Comparison of ENCODE assay signal across 8 cellular contexts in genomic region chr5:174751154-174751990, GRCh38. TPM values are rescaled to one million over a fixed set of nuclear protein-coding genes. Genes with fewer than 3 reads are reported as not detected.
A peak's percentile ranks its signal among the peaks of the same experiment; 100 is the strongest.
DNase-seq lines count a peak whose midpoint lies in the region; ATAC-seq and TF ChIP-seq lines count a peak whose summit lies in the region.

No MANE protein-coding gene starts in this region.

- peak overlapping the region; percentile 82 for H2AFZ ChIP-seq in neuronal stem cell (ENCODE audit: low read length)

- H2BK15ac ChIP-seq in neuronal stem cell (ENCODE audit: low read length), result peak overlapping the region; percentile 24

- no peak overlapping the region for H3K14ac ChIP-seq in neuronal stem cell (ENCODE audit: low read length)

- ATAC-seq in HG02970 (IDR thresholded peaks at IDR 0.05; ENCODE audit: low FRiP score, unreplicated experiment), result no peak
- ATAC-seq in HG02678 (IDR thresholded peaks at IDR 0.05; ENCODE audit: unreplicated experiment), result no peak
- no peak for ATAC-seq in natural killer cell treated with Interleukin-12 subunit alpha and Interleukin-12 subunit beta and Interleukin-15 and Interleukin-18, amount 100 ng/mL, for 72 hours

- H3K9me3 ChIP-seq in neuronal stem cell (replicated peaks in 1 of 2; ENCODE audit: control insufficient read depth in 2 of 2, insufficient read depth in 1 of 2, low read depth in 1 of 2, low read length in 2 of 2), result no peaks in the 10 kb centered on the region

- no peaks in the 10 kb centered on the region for H3K4me1 Mint-ChIP-seq in natural killer cell treated with Interleukin-12 subunit alpha and Interleukin-12 subunit beta and Interleukin-15 and Interleukin-18, amount 100 ng/mL, for 72 hours (ENCODE audit: low read depth in 2 of 2)

- no peak overlapping the region for H2BK12ac ChIP-seq in neuronal stem cell (ENCODE audit: low read length)

- H3K4ac ChIP-seq in neuronal stem cell (ENCODE audit: low read length), result no peak overlapping the region

- no peak overlapping the region for H4K8ac ChIP-seq in neuronal stem cell (ENCODE audit: low read depth, low read length)

- H3K9ac ChIP-seq in neuronal stem cell (ENCODE audit: low read depth, low read length, poor library complexity), result peak overlapping the region; percentile 61

- no peak overlapping the region for H2AK5ac ChIP-seq in neuronal stem cell (ENCODE audit: low read depth, low read length)

- TF ChIP-seq CTCF in epithelial cell of proximal tubule (conservative IDR thresholded peaks at IDR 0.05; ENCODE audit: low read depth, low read length), result no peak

- H3K36me3 Mint-ChIP-seq in natural killer cell treated with Interleukin-12 subunit alpha and Interleukin-12 subunit beta and Interleukin-15 and Interleukin-18, amount 100 ng/mL, for 72 hours, result no peaks in the 10 kb centered on the region

- no peak overlapping the region for H3K23ac ChIP-seq in neuronal stem cell (ENCODE audit: low read depth, low read length, poor library complexity)

- H3K4me1 ChIP-seq in neuronal stem cell (ENCODE audit: control insufficient read depth in 2 of 2, insufficient read depth in 1 of 2, low read depth in 1 of 2, low read length in 2 of 2), result no peaks in the 10 kb centered on the region

- no peak overlapping the region for H3K4me3 Mint-ChIP-seq in natural killer cell treated with Interleukin-12 subunit alpha and Interleukin-12 subunit beta and Interleukin-15 and Interleukin-18, amount 100 ng/mL, for 72 hours

- H3K4me3 ChIP-seq in epithelial cell of proximal tubule (ENCODE audit: low read depth, low read length) (peak overlapping the region; percentile 45), neuronal stem cell (ENCODE audit: low read length in 2 of 2) (peak overlapping the region; percentile 20 to 71)

- H2BK120ac ChIP-seq in neuronal stem cell (ENCODE audit: low read depth, low read length), result no peak overlapping the region

- peak overlapping the region; percentile 86 for H3K18ac ChIP-seq in neuronal stem cell (ENCODE audit: low read length)

- H3K4me2 ChIP-seq in neuronal stem cell (ENCODE audit: insufficient read depth, low read length, poor library complexity, severe bottlenecking), result peak overlapping the region; percentile 96

- H3K27me3 Mint-ChIP-seq in natural killer cell treated with Interleukin-12 subunit alpha and Interleukin-12 subunit beta and Interleukin-15 and Interleukin-18, amount 100 ng/mL, for 72 hours, result peaks cover 22 to 36% of the 10 kb centered on the region in 2 donors

- no peaks in the 10 kb centered on the region for H3K9me3 Mint-ChIP-seq in natural killer cell treated with Interleukin-12 subunit alpha and Interleukin-12 subunit beta and Interleukin-15 and Interleukin-18, amount 100 ng/mL, for 72 hours

- H3K27ac ChIP-seq in neuronal stem cell (replicated peaks; ENCODE audit: low read length), result no peak overlapping the region

- H4K91ac ChIP-seq in neuronal stem cell (ENCODE audit: low read depth, low read length, poor library complexity), result no peak overlapping the region

- no peaks in the 10 kb centered on the region for H3K79me1 ChIP-seq in neuronal stem cell (ENCODE audit: low read depth, low read length)

- H3K27ac Mint-ChIP-seq in natural killer cell treated with Interleukin-12 subunit alpha and Interleukin-12 subunit beta and Interleukin-15 and Interleukin-18, amount 100 ng/mL, for 72 hours, result no peak overlapping the region

- peak; percentile 75 for DNase-seq in COR-L47 (lab: John Stamatoyannopoulos, UW)
- DNase-seq in NCI-H510A (lab: John Stamatoyannopoulos, UW), result peak; percentile 36
- DNase-seq in epithelial cell of proximal tubule (ENCODE audit: low read depth), result no peak
- DNase-seq in neuronal stem cell (ENCODE audit: low spot score), result peak; percentile 52
- no peak for DNase-seq in NCI-H1092 (lab: John Stamatoyannopoulos, UW)
- DNase-seq in natural killer cell treated with Interleukin-12 subunit alpha and Interleukin-12 subunit beta and Interleukin-15 and Interleukin-18, amount 100 ng/mL, for 72 hours (ENCODE audit: low spot score), result no peak

- WGBS in neuronal stem cell (ENCODE audit: extremely low coverage in 2 of 2, insufficient read length in 2 of 2, insufficient replicate concordance in 1 of 2), 2 donors, result no CpG with 5 or more reads among the region's 89 CpGs

- H3K36me3 ChIP-seq in neuronal stem cell (replicated peaks in 1 of 2; ENCODE audit: control insufficient read depth in 2 of 2, insufficient read depth in 2 of 2, low read length in 2 of 2), result no peaks in the 10 kb centered on the region

- H3K27me3 ChIP-seq in neuronal stem cell (ENCODE audit: control insufficient read depth in 3 of 3, insufficient read depth in 3 of 3, low read depth in 1 of 3, low read length in 3 of 3), result peaks cover 5 to 64% (median 40%) of the 10 kb centered on the region in 3 experiments

- no peak overlapping the region for H2BK5ac ChIP-seq in neuronal stem cell (ENCODE audit: low read length)

RNA-seq across cellular contexts. Expression of gene MSX2, which starts 27.0 kb away (rescaled TPM):
- 1.1 and 3.7 TPM in 2 replicates for total RNA-seq in epithelial cell of proximal tubule
- 0.46 TPM for polyA plus RNA-seq in neuronal stem cell (2013, experiment 1 of 2)
- polyA plus RNA-seq in neuronal stem cell (2013, experiment 2 of 2), result 0.54 TPM
- not detected for total RNA-seq in natural killer cell treated with Interleukin-12 subunit alpha and Interleukin-12 subunit beta and Interleukin-15 and Interleukin-18, amount 100 ng/mL, for 72 hours

Comparison
In these comparisons a context has a peak if more than half of its experiments do, and no peak if none do; other contexts are left out.
1. DNase-seq: peak in COR-L47 (single experiment), NCI-H510A (single experiment) and neuronal stem cell (single experiment); none in epithelial cell of proximal tubule (single experiment), NCI-H1092 (single experiment) and natural killer cell treated with Interleukin-12 subunit alpha and Interleukin-12 subunit beta and Interleukin-15 and Interleukin-18, amount 100 ng/mL, for 72 hours (single experiment).